In the genomic region with DNA sequence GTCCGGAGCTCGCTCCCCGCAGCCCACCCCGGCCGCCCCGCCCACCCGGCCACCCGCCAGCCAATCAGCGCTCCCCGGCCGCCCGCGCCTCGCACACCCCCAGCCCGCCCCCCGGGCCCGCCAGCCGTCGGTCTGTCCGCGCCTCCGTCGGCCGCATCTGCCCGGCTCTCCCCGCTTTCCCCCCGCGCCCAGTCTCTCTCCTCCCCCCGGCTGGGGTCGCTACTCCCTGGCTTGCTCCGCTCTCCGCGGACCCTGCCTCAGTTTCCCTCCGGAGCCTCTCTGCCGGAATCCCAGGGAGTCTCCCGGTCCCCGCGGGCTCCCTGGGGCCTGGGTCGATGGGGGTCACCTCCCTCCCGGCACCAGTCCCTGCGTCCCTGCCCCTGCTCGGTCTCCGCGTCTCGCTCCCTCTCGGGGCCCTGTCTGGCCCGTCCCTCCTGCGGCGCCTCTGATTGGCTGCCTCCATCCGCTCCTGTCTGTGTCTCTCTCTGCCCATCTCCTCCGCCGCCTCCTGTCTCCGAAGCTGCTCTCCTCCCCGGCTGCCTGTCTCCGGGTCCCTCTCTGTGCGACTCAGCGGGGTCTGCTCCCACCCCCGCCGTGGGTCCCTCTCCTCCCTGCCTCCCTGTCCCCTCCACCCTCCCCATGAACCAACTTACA, we compare ENCODE assay signal across 8 cellular contexts. TPM values are rescaled to one million over a fixed set of nuclear protein-coding genes. Genes with fewer than 3 reads are reported as not detected.
DNase-seq lines count a peak whose midpoint lies in the region; ATAC-seq lines count a peak whose summit lies in the region.

No MANE protein-coding gene starts in this region.

- ATAC-seq in right cardiac atrium (peak in 1 of 2 donors; percentile 36), HG03571 (IDR thresholded peaks at IDR 0.05; ENCODE audit: unreplicated experiment) (no peak)

- WGBS in right cardiac atrium: 1% methylated on average over 59 of the region's 59 CpGs

- H3K36me3 Mint-ChIP-seq in activated naive CD4-positive, alpha-beta T cell treated with anti-CD3 and anti-CD28 coated beads, Interleukin-2, amount 10 ng/mL, durations not matched to agents 7 days and 5 days: no peaks in the 10 kb centered on the region

- no peak overlapping the region for H3K27ac Mint-ChIP-seq in activated naive CD4-positive, alpha-beta T cell treated with anti-CD3 and anti-CD28 coated beads, Interleukin-2, amount 10 ng/mL, durations not matched to agents 7 days and 5 days

- CTCF ChIA-PET in activated naive CD4-positive, alpha-beta T cell treated with anti-CD3 and anti-CD28 coated beads, Interleukin-2, amount 10 ng/mL, durations not matched to agents 7 days and 5 days (lab: Charles Lee): no interaction called here

- peaks cover 91% of the 10 kb centered on the region for H3K27me3 Mint-ChIP-seq in activated naive CD4-positive, alpha-beta T cell treated with anti-CD3 and anti-CD28 coated beads, Interleukin-2, amount 10 ng/mL, durations not matched to agents 7 days and 5 days

- peak overlapping the region; percentile 21 for H3K4me3 Mint-ChIP-seq in activated naive CD4-positive, alpha-beta T cell treated with anti-CD3 and anti-CD28 coated beads, Interleukin-2, amount 10 ng/mL, durations not matched to agents 7 days and 5 days

- intact Hi-C loops in right cardiac atrium (cut with DNase I): loop anchor here in 1 of 4 donors (10.0 kb wide), 1 partner anchor 65 kb away; no protein-coding TSS in a partner anchor

- H3K4me1 ChIP-seq in right cardiac atrium (ENCODE audit: control insufficient read depth, insufficient read depth, low read length): no peaks in the 10 kb centered on the region

- DNase-seq in NCI-H1417 (lab: John Stamatoyannopoulos, UW): peak in 2 of 3 experiments; percentile 59 to 66
- DNase-seq in NCI-H1417 treated with DMSO at 0.1 percent for 48 hours (lab: John Stamatoyannopoulos, UW): no peak
- DNase-seq in NCI-H2227 (lab: John Stamatoyannopoulos, UW; ENCODE audit: unreplicated experiment): peak; percentile 93
- DNase-seq in activated naive CD4-positive, alpha-beta T cell treated with anti-CD3 and anti-CD28 coated beads, Interleukin-2, amount 10 ng/mL, durations not matched to agents 7 days and 5 days: peak; percentile 44
- no peak for DNase-seq in right cardiac atrium
- peak; percentile 22 for DNase-seq in stimulated activated naive CD4-positive, alpha-beta T cell treated with Interleukin-2 at 50 U/mL for 16 hours (lab: John Stamatoyannopoulos, UW)
- no peak for DNase-seq in NCI-H2107 (lab: John Stamatoyannopoulos, UW)

- no peak overlapping the region for H3K27ac ChIP-seq in right cardiac atrium (ENCODE audit: low read length)

- H3K27me3 ChIP-seq in right cardiac atrium (ENCODE audit: control insufficient read depth, insufficient read depth): no peaks in the 10 kb centered on the region

- H3K4me1 Mint-ChIP-seq in activated naive CD4-positive, alpha-beta T cell treated with anti-CD3 and anti-CD28 coated beads, Interleukin-2, amount 10 ng/mL, durations not matched to agents 7 days and 5 days: peaks cover 9% of the 10 kb centered on the region

- no peaks in the 10 kb centered on the region for H3K9me3 ChIP-seq in right cardiac atrium (ENCODE audit: control insufficient read depth, low read length)

- H3K9me3 Mint-ChIP-seq in activated naive CD4-positive, alpha-beta T cell treated with anti-CD3 and anti-CD28 coated beads, Interleukin-2, amount 10 ng/mL, durations not matched to agents 7 days and 5 days: no peaks in the 10 kb centered on the region

- H3K4me3 ChIP-seq in right cardiac atrium (ENCODE audit: low read length): peak overlapping the region; percentile 51

RNA-seq across cellular contexts. Expression of gene IL11, which starts 0.5 kb away (rescaled TPM):
- not detected for total RNA-seq in right cardiac atrium
- polyA plus RNA-seq in right cardiac atrium: not detected

RNA-seq across cellular contexts. Expression of gene GARIN5B, which starts 6.7 kb away (rescaled TPM):
- not detected for total RNA-seq in right cardiac atrium
- polyA plus RNA-seq in right cardiac atrium: not detected

RNA-seq across cellular contexts. Expression of gene TMEM190, which starts 6.8 kb away (rescaled TPM):
- total RNA-seq in right cardiac atrium: not detected
- polyA plus RNA-seq in right cardiac atrium: not detected

RNA-seq across cellular contexts. Expression of gene TMEM238, which starts 14.3 kb away (rescaled TPM):
- 1 to 10 TPM in 1 of 4 donors, under 1 TPM in 3; 0.47 to 1.2 (median 0.56) TPM for total RNA-seq in right cardiac atrium
- polyA plus RNA-seq in right cardiac atrium: 0.14 TPM

RNA-seq across cellular contexts. Expression of gene COX6B2, which starts 15.3 kb away (rescaled TPM):
- not detected for total RNA-seq in right cardiac atrium
- polyA plus RNA-seq in right cardiac atrium: not detected

Comparison
In these comparisons a context has a peak if more than half of its experiments do, and no peak if none do; other contexts are left out.
1. DNase-seq: peak in NCI-H1417 (2 of 3), NCI-H2227 (single experiment), activated naive CD4-positive, alpha-beta T cell treated with anti-CD3 and anti-CD28 coated beads, Interleukin-2, amount 10 ng/mL, durations not matched to agents 7 days and 5 days (single experiment) and stimulated activated naive CD4-positive, alpha-beta T cell treated with Interleukin-2 at 50 U/mL for 16 hours (single experiment); none in NCI-H1417 treated with DMSO at 0.1 percent for 48 hours (single experiment), right cardiac atrium (0 of 3) and NCI-H2107 (single experiment).